Comparison of ENCODE assay signal across 16 cellular contexts in genomic region chr20:51309128-51309527, GRCh38.
"Had no signal": no experiment of that assay in that cellular context is flagged by ENCODE, and none has a peak within 500 bp of the region (broad histone marks: within the 10 kb centered on the region; RNA-seq: fewer than 3 reads in every experiment).

No MANE protein-coding gene starts in this region.

- H3K27me3 ChIP-seq: right atrium auricular region, suprapubic skin, thyroid gland had no signal

- ATAC-seq: left colon; left ventricle myocardium superior; naive thymus-derived CD8-positive, alpha-beta T cell; stimulated activated effector memory CD8-positive, alpha-beta T cell treated with anti-CD3 and anti-CD28 coated beads, Interleukin-12 subunit alpha, Interleukin-12 subunit beta, amount 100 ng/mL, for 72 hours; stimulated activated naive CD8-positive, alpha-beta T cell treated with anti-CD3 and anti-CD28 coated beads, Interleukin-15, Interleukin-2, amounts not matched to agents 100 U/mL and 50 U/mL, for 24 hours had no signal

- H3K27ac ChIP-seq: right atrium auricular region, suprapubic skin, thyroid gland had no signal

- H3K36me3 Mint-ChIP-seq: naive thymus-derived CD8-positive, alpha-beta T cell; stimulated activated effector memory CD8-positive, alpha-beta T cell treated with anti-CD3 and anti-CD28 coated beads, Interleukin-12 subunit alpha, Interleukin-12 subunit beta, amount 100 ng/mL, for 72 hours had no signal

- DNase-seq: dermis blood vessel endothelial cell; foreskin melanocyte; head of caudate nucleus; hippocampal formation; left colon; left ventricle myocardium superior; naive thymus-derived CD8-positive, alpha-beta T cell; stimulated activated CD4-positive, alpha-beta T cell treated with anti-CD3 and anti-CD28 coated beads, Interleukin-4, amount 100 ng/mL, for 1 hour; stimulated activated CD8-positive, alpha-beta memory T cell treated with anti-CD3 and anti-CD28 coated beads, Interleukin-4, amount 100 ng/mL, for 48 hours; stimulated activated naive CD8-positive, alpha-beta T cell treated with anti-CD3 and anti-CD28 coated beads, Interleukin-15, Interleukin-2, amounts not matched to agents 100 U/mL and 50 U/mL, for 24 hours; thyroid gland had no signal

- H3K9me3 Mint-ChIP-seq: naive thymus-derived CD8-positive, alpha-beta T cell; stimulated activated effector memory CD8-positive, alpha-beta T cell treated with anti-CD3 and anti-CD28 coated beads, Interleukin-12 subunit alpha, Interleukin-12 subunit beta, amount 100 ng/mL, for 72 hours had no signal

- FAIRE-seq: colon had no signal

- H3K36me3 ChIP-seq: right atrium auricular region, suprapubic skin, thyroid gland had no signal

- H3K4me3 ChIP-seq: lung, right atrium auricular region, suprapubic skin, thyroid gland had no signal

- H3K27ac Mint-ChIP-seq: naive thymus-derived CD8-positive, alpha-beta T cell; stimulated activated effector memory CD8-positive, alpha-beta T cell treated with anti-CD3 and anti-CD28 coated beads, Interleukin-12 subunit alpha, Interleukin-12 subunit beta, amount 100 ng/mL, for 72 hours had no signal

- H3K9me3 ChIP-seq: right atrium auricular region, suprapubic skin, thyroid gland had no signal

- H3K4me1 Mint-ChIP-seq: stimulated activated effector memory CD8-positive, alpha-beta T cell treated with anti-CD3 and anti-CD28 coated beads, Interleukin-12 subunit alpha, Interleukin-12 subunit beta, amount 100 ng/mL, for 72 hours had no signal

- H3K4me3 Mint-ChIP-seq: naive thymus-derived CD8-positive, alpha-beta T cell; stimulated activated effector memory CD8-positive, alpha-beta T cell treated with anti-CD3 and anti-CD28 coated beads, Interleukin-12 subunit alpha, Interleukin-12 subunit beta, amount 100 ng/mL, for 72 hours had no signal
